In the genomic region with DNA sequence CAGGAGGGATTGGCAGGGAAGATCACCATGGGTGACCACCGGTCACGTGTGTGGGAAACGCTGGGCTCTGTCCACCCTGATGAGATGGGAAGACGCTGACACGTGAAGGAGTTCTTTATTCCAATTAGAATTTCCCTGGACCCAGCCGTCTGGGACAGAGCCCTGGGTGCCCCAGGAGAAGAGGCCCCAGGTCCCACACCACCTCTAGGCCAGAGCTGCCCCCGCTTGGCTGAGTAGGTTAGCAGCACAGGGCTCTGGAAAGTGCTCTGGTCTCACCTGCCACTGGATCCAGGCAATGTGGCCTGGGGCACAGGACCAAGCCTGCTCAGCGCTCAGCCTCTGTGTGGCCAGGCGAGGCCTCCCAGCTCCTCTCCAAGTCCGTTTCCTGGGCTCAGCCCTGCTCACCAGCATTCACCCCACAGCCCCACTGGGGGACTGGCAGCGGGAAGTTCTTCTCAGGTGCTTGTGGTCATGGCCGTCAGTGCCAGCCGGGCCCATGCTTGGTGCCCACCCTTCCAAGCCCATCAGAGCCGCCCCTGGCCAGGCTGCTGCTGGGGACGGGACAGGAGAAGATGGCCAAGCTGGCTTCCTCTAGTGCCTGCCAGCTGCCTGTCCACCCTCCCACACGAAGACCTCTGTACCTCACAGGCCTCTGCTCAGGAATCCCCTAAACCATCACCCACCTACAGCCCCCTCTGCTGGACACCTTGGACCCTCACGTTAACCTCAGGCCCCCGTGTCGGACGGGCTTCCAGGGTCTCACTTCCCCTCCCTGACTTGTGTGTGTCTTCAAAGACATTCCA, we compare ENCODE assay signal across 1 cellular context.
TF ChIP-seq lines count a peak whose summit lies in the region.

No MANE protein-coding gene starts in this region.

TF ChIP-seq in K562, 482 proteins besides CTCF, POLR2A, EP300 and RAD21 (continued from another document):
- TF ChIP-seq, protein P1, sequence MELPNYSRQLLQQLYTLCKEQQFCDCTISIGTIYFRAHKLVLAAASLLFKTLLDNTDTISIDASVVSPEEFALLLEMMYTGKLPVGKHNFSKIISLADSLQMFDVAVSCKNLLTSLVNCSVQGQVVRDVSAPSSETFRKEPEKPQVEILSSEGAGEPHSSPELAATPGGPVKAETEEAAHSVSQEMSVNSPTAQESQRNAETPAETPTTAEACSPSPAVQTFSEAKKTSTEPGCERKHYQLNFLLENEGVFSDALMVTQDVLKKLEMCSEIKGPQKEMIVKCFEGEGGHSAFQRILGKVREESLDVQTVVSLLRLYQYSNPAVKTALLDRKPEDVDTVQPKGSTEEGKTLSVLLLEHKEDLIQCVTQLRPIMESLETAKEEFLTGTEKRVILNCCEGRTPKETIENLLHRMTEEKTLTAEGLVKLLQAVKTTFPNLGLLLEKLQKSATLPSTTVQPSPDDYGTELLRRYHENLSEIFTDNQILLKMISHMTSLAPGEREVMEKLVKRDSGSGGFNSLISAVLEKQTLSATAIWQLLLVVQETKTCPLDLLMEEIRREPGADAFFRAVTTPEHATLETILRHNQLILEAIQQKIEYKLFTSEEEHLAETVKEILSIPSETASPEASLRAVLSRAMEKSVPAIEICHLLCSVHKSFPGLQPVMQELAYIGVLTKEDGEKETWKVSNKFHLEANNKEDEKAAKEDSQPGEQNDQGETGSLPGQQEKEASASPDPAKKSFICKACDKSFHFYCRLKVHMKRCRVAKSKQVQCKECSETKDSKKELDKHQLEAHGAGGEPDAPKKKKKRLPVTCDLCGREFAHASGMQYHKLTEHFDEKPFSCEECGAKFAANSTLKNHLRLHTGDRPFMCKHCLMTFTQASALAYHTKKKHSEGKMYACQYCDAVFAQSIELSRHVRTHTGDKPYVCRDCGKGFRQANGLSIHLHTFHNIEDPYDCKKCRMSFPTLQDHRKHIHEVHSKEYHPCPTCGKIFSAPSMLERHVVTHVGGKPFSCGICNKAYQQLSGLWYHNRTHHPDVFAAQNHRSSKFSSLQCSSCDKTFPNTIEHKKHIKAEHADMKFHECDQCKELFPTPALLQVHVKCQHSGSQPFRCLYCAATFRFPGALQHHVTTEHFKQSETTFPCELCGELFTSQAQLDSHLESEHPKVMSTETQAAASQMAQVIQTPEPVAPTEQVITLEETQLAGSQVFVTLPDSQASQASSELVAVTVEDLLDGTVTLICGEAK (IDR thresholded peaks at IDR 0.05): no peak
- TF ChIP-seq, protein P1 (CRISPR knock-in tag; IDR thresholded peaks at IDR 0.05): no peak
- TF ChIP-seq EHMT2 (IDR thresholded peaks at IDR 0.05): no peak
- TF ChIP-seq, protein P2, sequence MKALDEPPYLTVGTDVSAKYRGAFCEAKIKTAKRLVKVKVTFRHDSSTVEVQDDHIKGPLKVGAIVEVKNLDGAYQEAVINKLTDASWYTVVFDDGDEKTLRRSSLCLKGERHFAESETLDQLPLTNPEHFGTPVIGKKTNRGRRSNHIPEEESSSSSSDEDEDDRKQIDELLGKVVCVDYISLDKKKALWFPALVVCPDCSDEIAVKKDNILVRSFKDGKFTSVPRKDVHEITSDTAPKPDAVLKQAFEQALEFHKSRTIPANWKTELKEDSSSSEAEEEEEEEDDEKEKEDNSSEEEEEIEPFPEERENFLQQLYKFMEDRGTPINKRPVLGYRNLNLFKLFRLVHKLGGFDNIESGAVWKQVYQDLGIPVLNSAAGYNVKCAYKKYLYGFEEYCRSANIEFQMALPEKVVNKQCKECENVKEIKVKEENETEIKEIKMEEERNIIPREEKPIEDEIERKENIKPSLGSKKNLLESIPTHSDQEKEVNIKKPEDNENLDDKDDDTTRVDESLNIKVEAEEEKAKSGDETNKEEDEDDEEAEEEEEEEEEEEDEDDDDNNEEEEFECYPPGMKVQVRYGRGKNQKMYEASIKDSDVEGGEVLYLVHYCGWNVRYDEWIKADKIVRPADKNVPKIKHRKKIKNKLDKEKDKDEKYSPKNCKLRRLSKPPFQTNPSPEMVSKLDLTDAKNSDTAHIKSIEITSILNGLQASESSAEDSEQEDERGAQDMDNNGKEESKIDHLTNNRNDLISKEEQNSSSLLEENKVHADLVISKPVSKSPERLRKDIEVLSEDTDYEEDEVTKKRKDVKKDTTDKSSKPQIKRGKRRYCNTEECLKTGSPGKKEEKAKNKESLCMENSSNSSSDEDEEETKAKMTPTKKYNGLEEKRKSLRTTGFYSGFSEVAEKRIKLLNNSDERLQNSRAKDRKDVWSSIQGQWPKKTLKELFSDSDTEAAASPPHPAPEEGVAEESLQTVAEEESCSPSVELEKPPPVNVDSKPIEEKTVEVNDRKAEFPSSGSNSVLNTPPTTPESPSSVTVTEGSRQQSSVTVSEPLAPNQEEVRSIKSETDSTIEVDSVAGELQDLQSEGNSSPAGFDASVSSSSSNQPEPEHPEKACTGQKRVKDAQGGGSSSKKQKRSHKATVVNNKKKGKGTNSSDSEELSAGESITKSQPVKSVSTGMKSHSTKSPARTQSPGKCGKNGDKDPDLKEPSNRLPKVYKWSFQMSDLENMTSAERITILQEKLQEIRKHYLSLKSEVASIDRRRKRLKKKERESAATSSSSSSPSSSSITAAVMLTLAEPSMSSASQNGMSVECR (CRISPR knock-in tag; IDR thresholded peaks at IDR 0.05): no peak
